18 cellular contexts compared by ENCODE assay signal in genomic region chr5:167254150-167254549, GRCh38.
DNase-seq lines count a peak whose midpoint lies in the region; TF ChIP-seq lines count a peak whose summit lies in the region.
"Had no signal": no experiment of that assay in that cellular context is flagged by ENCODE, and none has a peak within 500 bp of the region (broad histone marks: within the 10 kb centered on the region; RNA-seq: fewer than 3 reads in every experiment).

No MANE protein-coding gene starts in this region.

- H4K5ac ChIP-seq in mesendoderm (ENCODE audit: low read length), result no peak overlapping the region

- H3K79me2 ChIP-seq in mesendoderm (ENCODE audit: control insufficient read depth, insufficient read depth, low read length), result no peaks in the 10 kb centered on the region

- WGBS in endodermal cell (ENCODE audit: insufficient coverage in 1 of 2, insufficient read length in 1 of 2), 2 experiments, result 89 to 100% methylated on average over 1 to 3 of the region's 3 CpGs
- whole genome bisulfite sequencing in mesendoderm (ENCODE audit: extremely low coverage, insufficient coverage, low lambda C conversion rate), result no CpG with 5 or more reads among the region's 3 CpGs
- no CpG with 5 or more reads among the region's 3 CpGs for WGBS in neuronal stem cell (ENCODE audit: extremely low coverage in 2 of 2, insufficient read length in 2 of 2, insufficient replicate concordance in 1 of 2), 2 donors

- no peaks in the 10 kb centered on the region for H3K27me3 Mint-ChIP-seq in endodermal cell (ENCODE audit: insufficient read depth)
- H3K27me3 Mint-ChIP-seq: B cell had no signal

- H3K9ac ChIP-seq in HUES48 (ENCODE audit: low read depth, low read length) (no peak overlapping the region), endodermal cell (ENCODE audit: extremely low read depth, low read length, poor library complexity, severe bottlenecking) (no peak overlapping the region), mesendoderm (ENCODE audit: low read length) (no peak overlapping the region), neuronal stem cell (ENCODE audit: low read depth, low read length, poor library complexity) (no peak overlapping the region)
- H3K9ac ChIP-seq: BLaER1 treated with 17β-estradiol and CSF1 and Interleukin-3, amounts not matched to agents 10 nM and 100 nM had no signal

- H2BK12ac ChIP-seq in neuronal stem cell (ENCODE audit: low read length), result no peak overlapping the region

- H4K8ac ChIP-seq in mesendoderm (ENCODE audit: low read depth, low read length) (no peak overlapping the region), neuronal stem cell (ENCODE audit: low read depth, low read length) (no peak overlapping the region)

- CTCF ChIA-PET in GM10248 (lab: Yijun Ruan, JAX), result no interaction called here

- H3K79me1 ChIP-seq in mesendoderm (ENCODE audit: low read length) (no peaks in the 10 kb centered on the region), neuronal stem cell (ENCODE audit: low read depth, low read length) (no peaks in the 10 kb centered on the region)

- no peak overlapping the region for H3K14ac ChIP-seq in neuronal stem cell (ENCODE audit: low read length)

- H3K9me3 ChIP-seq in HUES48 (ENCODE audit: control insufficient read depth, insufficient read depth, low read length) (no peaks in the 10 kb centered on the region), endodermal cell (ENCODE audit: control insufficient read depth, low read length) (no peaks in the 10 kb centered on the region), neuronal stem cell (replicated peaks in 1 of 2; ENCODE audit: control insufficient read depth in 2 of 2, insufficient read depth in 1 of 2, low read depth in 1 of 2, low read length in 2 of 2) (no peaks in the 10 kb centered on the region)

- TF ChIP-seq CTCF in endodermal cell (conservative IDR thresholded peaks at IDR 0.05) (no peak), GM13976 (IDR thresholded peaks at IDR 0.05; ENCODE audit: borderline replicate concordance, control extremely low read depth, extremely low read depth, insufficient read depth, missing control alignments) (no peak), GM10248 (IDR thresholded peaks at IDR 0.05; ENCODE audit: control extremely low read depth, extremely low read depth, low read depth, missing control alignments) (no peak)

- H3K4me1 Mint-ChIP-seq in endodermal cell, result peaks cover 14% of the 10 kb centered on the region
- H3K4me1 Mint-ChIP-seq: B cell had no signal

- H3K4ac ChIP-seq in mesendoderm (ENCODE audit: low read depth, low read length) (no peak overlapping the region), neuronal stem cell (ENCODE audit: low read length) (no peak overlapping the region)

- POLR2A ChIA-PET in GM10248 (lab: Yijun Ruan, JAX), result no interaction called here

- peak overlapping the region; percentile 52 for H2AFZ ChIP-seq in neuronal stem cell (ENCODE audit: low read length)

- H3K4me3 ChIP-seq in HUES48 (ENCODE audit: low read depth, low read length) (no peak overlapping the region), endodermal cell (ENCODE audit: low read length) (no peak overlapping the region), mesendoderm (ENCODE audit: low read length) (no peak overlapping the region), neuronal stem cell (ENCODE audit: low read length in 2 of 2) (no peak overlapping the region)
- H3K4me3 ChIP-seq: BLaER1 treated with 17β-estradiol and CSF1 and Interleukin-3, amounts not matched to agents 10 nM and 100 nM; K562 had no signal

- H3K36me3 Mint-ChIP-seq in endodermal cell (ENCODE audit: low read depth), result no peaks in the 10 kb centered on the region
- H3K36me3 Mint-ChIP-seq: CD8-positive, alpha-beta T cell had no signal

- H2AK5ac ChIP-seq in mesendoderm (ENCODE audit: low read length) (no peak overlapping the region), neuronal stem cell (ENCODE audit: low read depth, low read length) (no peak overlapping the region)

- in situ Hi-C loops in GM13976 (cut with MboI; ENCODE audit: low sequenced_read_pairs, unreplicated experiment), result no loop called here

- no peak overlapping the region for H2BK120ac ChIP-seq in mesendoderm (ENCODE audit: low read depth, low read length)
- H2BK120ac ChIP-seq in neuronal stem cell (ENCODE audit: low read depth, low read length), result no peak overlapping the region

- H3K27ac ChIP-seq in HUES48 (ENCODE audit: low read depth, low read length) (peak overlapping the region; percentile 1), endodermal cell (ENCODE audit: low read depth, low read length) (no peak overlapping the region), mesendoderm (ENCODE audit: low read depth, low read length) (no peak overlapping the region), neuronal stem cell (replicated peaks; ENCODE audit: low read length) (peak overlapping the region; percentile 14)
- H3K27ac ChIP-seq: BLaER1 treated with 17β-estradiol and CSF1 and Interleukin-3, amounts not matched to agents 10 nM and 100 nM; HL-60 had no signal

- H3K18ac ChIP-seq in mesendoderm (ENCODE audit: low read length) (no peak overlapping the region), neuronal stem cell (ENCODE audit: low read length) (no peak overlapping the region)

- H3K27ac Mint-ChIP-seq in endodermal cell, result no peak overlapping the region
- H3K27ac Mint-ChIP-seq: B cell; CD8-positive, alpha-beta T cell had no signal

- no peak overlapping the region for H4K91ac ChIP-seq in neuronal stem cell (ENCODE audit: low read depth, low read length, poor library complexity)

- H3K27me3 ChIP-seq in HUES48 (ENCODE audit: control insufficient read depth, insufficient read depth, low read length) (no peaks in the 10 kb centered on the region), endodermal cell (ENCODE audit: control insufficient read depth, insufficient read depth, low read length, poor library complexity, severe bottlenecking) (no peaks in the 10 kb centered on the region), mesendoderm (ENCODE audit: insufficient read depth, low read length, poor library complexity) (no peaks in the 10 kb centered on the region), neuronal stem cell (ENCODE audit: control insufficient read depth in 3 of 3, insufficient read depth in 3 of 3, low read depth in 1 of 3, low read length in 3 of 3) (no peaks in the 10 kb centered on the region)
- H3K27me3 ChIP-seq: BLaER1 treated with 17β-estradiol and CSF1 and Interleukin-3, amounts not matched to agents 10 nM and 100 nM had no signal

- H2BK5ac ChIP-seq in mesendoderm (ENCODE audit: low read length), result no peak overlapping the region
- H2BK5ac ChIP-seq in neuronal stem cell (ENCODE audit: low read length), result no peak overlapping the region

- H3K36me3 ChIP-seq in HUES48 (ENCODE audit: control insufficient read depth, insufficient read depth, low read length), result no peaks in the 10 kb centered on the region
- H3K36me3 ChIP-seq in endodermal cell (ENCODE audit: control insufficient read depth, insufficient read depth, low read length), result no peaks in the 10 kb centered on the region
- no peaks in the 10 kb centered on the region for H3K36me3 ChIP-seq in mesendoderm (ENCODE audit: control insufficient read depth, insufficient read depth, low read length)
- no peaks in the 10 kb centered on the region for H3K36me3 ChIP-seq in neuronal stem cell (replicated peaks in 1 of 2; ENCODE audit: control insufficient read depth in 2 of 2, insufficient read depth in 2 of 2, low read length in 2 of 2)
- H3K36me3 ChIP-seq: BLaER1 treated with 17β-estradiol and CSF1 and Interleukin-3, amounts not matched to agents 10 nM and 100 nM had no signal

- H3K4me2 ChIP-seq in mesendoderm (ENCODE audit: low read length), result no peak overlapping the region
- H3K4me2 ChIP-seq in neuronal stem cell (ENCODE audit: insufficient read depth, low read length, poor library complexity, severe bottlenecking), result no peak overlapping the region
- H3K4me2 ChIP-seq: BLaER1 treated with 17β-estradiol and CSF1 and Interleukin-3, amounts not matched to agents 10 nM and 100 nM had no signal

- peak; percentile 45 for DNase-seq in endodermal cell
- peak; percentile 37 for DNase-seq in mesendoderm
- DNase-seq in neuronal stem cell (ENCODE audit: low spot score), result no peak
- no peak for DNase-seq in GM13976 (ENCODE audit: low spot score)
- DNase-seq in GM10248 (ENCODE audit: extremely low spot score), result no peak
- no peak for DNase-seq in GDM1 (lab: John Stamatoyannopoulos, UW)
- DNase-seq: Calu3; CD8-positive, alpha-beta T cell; DMS53; DND-41; EL; HCEC 1CT; IMR-90 had no signal

- no peaks in the 10 kb centered on the region for H3K9me3 Mint-ChIP-seq in endodermal cell

- H2BK15ac ChIP-seq in mesendoderm (replicated peaks; ENCODE audit: low read depth) (no peak overlapping the region), neuronal stem cell (ENCODE audit: low read length) (no peak overlapping the region)

- H3K4me3 Mint-ChIP-seq in endodermal cell, result no peak overlapping the region
- H3K4me3 Mint-ChIP-seq: B cell; CD8-positive, alpha-beta T cell had no signal

- H3K23ac ChIP-seq in mesendoderm (ENCODE audit: low read length), result no peak overlapping the region
- H3K23ac ChIP-seq in neuronal stem cell (ENCODE audit: low read depth, low read length, poor library complexity), result no peak overlapping the region

- H3K4me1 ChIP-seq in HUES48 (ENCODE audit: control insufficient read depth, insufficient read depth, low read length) (peaks cover 11% of the 10 kb centered on the region), endodermal cell (ENCODE audit: control insufficient read depth, insufficient read depth, low read length) (no peaks in the 10 kb centered on the region), mesendoderm (ENCODE audit: control insufficient read depth, low read depth, low read length) (no peaks in the 10 kb centered on the region), neuronal stem cell (ENCODE audit: control insufficient read depth in 2 of 2, insufficient read depth in 1 of 2, low read depth in 1 of 2, low read length in 2 of 2) (peaks cover 9 to 14% of the 10 kb centered on the region in 2 donors)
- H3K4me1 ChIP-seq: BLaER1 treated with 17β-estradiol and CSF1 and Interleukin-3, amounts not matched to agents 10 nM and 100 nM had no signal

- H3K56ac ChIP-seq in mesendoderm (ENCODE audit: low read length), result no peak overlapping the region

Comparison
In these comparisons a context has a peak if more than half of its experiments do, and no peak if none do; other contexts are left out.
1. H3K27ac ChIP-seq: peak in HUES48 (single experiment) and neuronal stem cell (single experiment); none in endodermal cell (single experiment) and mesendoderm (single experiment).
2. DNase-seq: peak in endodermal cell (single experiment) and mesendoderm (single experiment); none in neuronal stem cell (single experiment), GM13976 (single experiment), GM10248 (single experiment) and GDM1 (single experiment).